22 cellular contexts compared by ENCODE assay signal in genomic region chr3:71265365-71265935, GRCh38.
DNase-seq lines count a peak whose midpoint lies in the region; ATAC-seq, FAIRE-seq and TF ChIP-seq lines count a peak whose summit lies in the region.
"Had no signal": no experiment of that assay in that cellular context is flagged by ENCODE, and none has a peak within 500 bp of the region (broad histone marks: within the 10 kb centered on the region; RNA-seq: fewer than 3 reads in every experiment).

No MANE protein-coding gene starts in this region.

- H3K9me3 Mint-ChIP-seq in CD4-positive, CD25-positive, alpha-beta regulatory T cell, result no peaks in the 10 kb centered on the region
- peaks cover 3% of the 10 kb centered on the region for H3K9me3 Mint-ChIP-seq in activated naive CD8-positive, alpha-beta T cell (ENCODE audit: low read depth)
- H3K9me3 Mint-ChIP-seq in naive thymus-derived CD4-positive, alpha-beta T cell, result peaks cover 0 to 2% (median 0%) of the 10 kb centered on the region in 11 donors
- no peaks in the 10 kb centered on the region for H3K9me3 Mint-ChIP-seq in GM23338
- H3K9me3 Mint-ChIP-seq: nephron had no signal

- WGBS in A549 (ENCODE audit: missing lambda C conversion rate), result 93% methylated on average over 9 of the region's 9 CpGs

- H3K4me3 Mint-ChIP-seq in CD4-positive, CD25-positive, alpha-beta regulatory T cell, result peak overlapping the region in 3 of 4 donors; percentile 7 to 64 (median 10)
- peak overlapping the region; percentile 52 for H3K4me3 Mint-ChIP-seq in activated naive CD8-positive, alpha-beta T cell
- peak overlapping the region in 8 of 10 donors; percentile 3 to 66 (median 53) for H3K4me3 Mint-ChIP-seq in naive thymus-derived CD4-positive, alpha-beta T cell
- H3K4me3 Mint-ChIP-seq in GM23338, result no peak overlapping the region
- H3K4me3 Mint-ChIP-seq: nephron had no signal

- H3K9me3 ChIP-seq in A549, result no peaks in the 10 kb centered on the region
- H3K9me3 ChIP-seq in CD4-positive, CD25-positive, alpha-beta regulatory T cell (ENCODE audit: control insufficient read depth in 2 of 2, low read length in 2 of 2), result no peaks in the 10 kb centered on the region
- no peaks in the 10 kb centered on the region for H3K9me3 ChIP-seq in naive thymus-derived CD4-positive, alpha-beta T cell (ENCODE audit: control insufficient read depth in 2 of 3, low read length in 3 of 3)
- no peaks in the 10 kb centered on the region for H3K9me3 ChIP-seq in uterus
- H3K9me3 ChIP-seq: breast epithelium, MG63, sigmoid colon, testis had no signal

- peak overlapping the region; percentile 16 to 65 (median 22) for H3K27ac Mint-ChIP-seq in CD4-positive, CD25-positive, alpha-beta regulatory T cell
- H3K27ac Mint-ChIP-seq in activated naive CD8-positive, alpha-beta T cell, result peak overlapping the region; percentile 90
- H3K27ac Mint-ChIP-seq in naive thymus-derived CD4-positive, alpha-beta T cell, result peak overlapping the region in 8 of 9 donors; percentile 69 to 84 (median 76)
- no peak overlapping the region for H3K27ac Mint-ChIP-seq in GM23338

- DNase-seq in A549 (ENCODE audit: low read depth in 1 of 2, low spot score in 1 of 2) (no peak), SIG-M5 (lab: John Stamatoyannopoulos, UW) (no peak), GM23338 (ENCODE audit: low spot score) (no peak), uterus (no peak)
- no peak for DNase-seq in CD4-positive, CD25-positive, alpha-beta regulatory T cell
- DNase-seq in naive thymus-derived CD4-positive, alpha-beta T cell, result no peak
- DNase-seq: activated CD8-positive, alpha-beta memory T cell treated with anti-CD3 and anti-CD28 coated beads for 24 hours; amniotic stem cell; COR-L47; cortex of kidney; DMS79 treated with DMSO at 0.1 percent for 48 hours; glutamatergic neuron; MG63; NCI-H1417 treated with DMSO at 0.1 percent for 48 hours; NCI-H524 treated with DMSO at 0.1 percent for 48 hours; sigmoid colon; testis had no signal

- peaks cover 54 to 77% (median 62%) of the 10 kb centered on the region in 4 donors for H3K4me1 Mint-ChIP-seq in CD4-positive, CD25-positive, alpha-beta regulatory T cell
- peaks cover 81% of the 10 kb centered on the region for H3K4me1 Mint-ChIP-seq in activated naive CD8-positive, alpha-beta T cell (ENCODE audit: low read depth)
- peaks cover 25 to 90% (median 81%) of the 10 kb centered on the region in 7 donors for H3K4me1 Mint-ChIP-seq in naive thymus-derived CD4-positive, alpha-beta T cell
- peaks cover 14% of the 10 kb centered on the region for H3K4me1 Mint-ChIP-seq in GM23338

- POLR2A ChIA-PET in A549 (lab: Yijun Ruan, JAX), result no interaction called here
- POLR2A ChIA-PET in naive thymus-derived CD4-positive, alpha-beta T cell (lab: Charles Lee), result interaction anchor here (0.6 to 1.4 kb wide), 3 partner anchors 11 to 242 kb away, joined by 3 to 5 read pairs (median 4); no protein-coding TSS in a partner anchor

- TF ChIP-seq CTCF in A549 (IDR thresholded peaks at IDR 0.05), result no peak
- no peak for TF ChIP-seq CTCF in GM23338 (conservative IDR thresholded peaks at IDR 0.05; ENCODE audit: low read depth in 2 of 2)
- no peak for TF ChIP-seq CTCF in uterus (IDR thresholded peaks at IDR 0.05)

- no peaks in the 10 kb centered on the region for H3K27me3 Mint-ChIP-seq in CD4-positive, CD25-positive, alpha-beta regulatory T cell
- no peaks in the 10 kb centered on the region for H3K27me3 Mint-ChIP-seq in activated naive CD8-positive, alpha-beta T cell
- no peaks in the 10 kb centered on the region for H3K27me3 Mint-ChIP-seq in naive thymus-derived CD4-positive, alpha-beta T cell
- H3K27me3 Mint-ChIP-seq in GM23338 (ENCODE audit: insufficient read depth, low read depth, poor library complexity), result peaks cover 3% of the 10 kb centered on the region

- no peak overlapping the region for H3K4me2 ChIP-seq in A549
- H3K4me2 ChIP-seq in GM23338, result no peak overlapping the region

- no peaks in the 10 kb centered on the region for H4K20me1 ChIP-seq in GM23338 (replicated peaks; ENCODE audit: insufficient read depth)

- H2AFZ ChIP-seq in GM23338, result no peak overlapping the region

- ATAC-seq in A549 (no peak; a peak in 1 of 6 replicates), GM23338 (no peak)
- no peak for ATAC-seq in CD4-positive, CD25-positive, alpha-beta regulatory T cell (ENCODE audit: low read depth in 2 of 2)
- no peak for ATAC-seq in naive thymus-derived CD4-positive, alpha-beta T cell
- ATAC-seq: HCT116 had no signal

- peaks cover 27% of the 10 kb centered on the region for H3K4me1 ChIP-seq in A549
- peaks cover 20% of the 10 kb centered on the region for H3K4me1 ChIP-seq in CD4-positive, CD25-positive, alpha-beta regulatory T cell (ENCODE audit: control insufficient read depth, insufficient read depth, low read length, poor library complexity, severe bottlenecking)
- peaks cover 0 to 39% of the 10 kb centered on the region in 2 donors for H3K4me1 ChIP-seq in naive thymus-derived CD4-positive, alpha-beta T cell (ENCODE audit: control insufficient read depth in 2 of 2, insufficient read depth in 2 of 2, low read length in 2 of 2)
- H3K4me1 ChIP-seq in GM23338 (ENCODE audit: insufficient read depth), result no peaks in the 10 kb centered on the region
- no peaks in the 10 kb centered on the region for H3K4me1 ChIP-seq in uterus
- H3K4me1 ChIP-seq: testis had no signal

- H3K27ac ChIP-seq in A549 (peak overlapping the region in 1 of 2 experiments; percentile 55; a peak in 2 of 6 replicates), GM23338 (ENCODE audit: low read depth) (no peak overlapping the region), uterus (no peak overlapping the region)
- no peak overlapping the region for H3K27ac ChIP-seq in CD4-positive, CD25-positive, alpha-beta regulatory T cell (ENCODE audit: insufficient read depth, low read length, poor library complexity, severe bottlenecking)
- peak overlapping the region; percentile 50 for H3K27ac ChIP-seq in naive thymus-derived CD4-positive, alpha-beta T cell (ENCODE audit: low read depth, low read length)
- H3K27ac ChIP-seq: breast epithelium, sigmoid colon, testis, VCaP had no signal

- peaks cover 45% of the 10 kb centered on the region for H3K36me3 Mint-ChIP-seq in CD4-positive, CD25-positive, alpha-beta regulatory T cell
- H3K36me3 Mint-ChIP-seq in activated naive CD8-positive, alpha-beta T cell, result peaks cover 24% of the 10 kb centered on the region
- peaks cover 0 to 48% (median 25%) of the 10 kb centered on the region in 5 donors for H3K36me3 Mint-ChIP-seq in naive thymus-derived CD4-positive, alpha-beta T cell
- H3K36me3 Mint-ChIP-seq in GM23338 (ENCODE audit: low read depth), result peaks cover 2% of the 10 kb centered on the region; the same call in 1 of the 3 replicates

- intact Hi-C loops in naive thymus-derived CD4-positive, alpha-beta T cell (cut with micrococcal nuclease), result loop anchor here in 1 of 2 donors (1.0 to 2.0 kb wide), 3 partner anchors 8 to 35 kb away; no protein-coding TSS in a partner anchor
- intact Hi-C loops in uterus (cut with DNase I; ENCODE audit: low total_unique reads), result no loop called here

- no peaks in the 10 kb centered on the region for H3F3A ChIP-seq in GM23338 (replicated peaks; ENCODE audit: low read depth)

- no peak for TF ChIP-seq EP300 in A549 (IDR thresholded peaks at IDR 0.05)

- no peaks in the 10 kb centered on the region for H3K9me2 ChIP-seq in GM23338 (ENCODE audit: insufficient read depth)

- no peak for TF ChIP-seq POLR2A in A549 (IDR thresholded peaks at IDR 0.05; ENCODE audit: low read length)
- no peak for TF ChIP-seq POLR2A in uterus (IDR thresholded peaks at IDR 0.05)

- no peak for TF ChIP-seq RAD21 in A549 (conservative IDR thresholded peaks at IDR 0.05 in 1 of 2, IDR thresholded peaks at IDR 0.05 in 1 of 2)

- no peak overlapping the region for H3K4me3 ChIP-seq in A549
- peak overlapping the region; percentile 4 for H3K4me3 ChIP-seq in CD4-positive, CD25-positive, alpha-beta regulatory T cell (ENCODE audit: low read depth, low read length)
- H3K4me3 ChIP-seq in naive thymus-derived CD4-positive, alpha-beta T cell (ENCODE audit: low read length), result no peak overlapping the region
- no peak overlapping the region for H3K4me3 ChIP-seq in GM23338
- H3K4me3 ChIP-seq in uterus, result no peak overlapping the region
- H3K4me3 ChIP-seq: breast epithelium, MG63, sigmoid colon, testis had no signal

- no peak for FAIRE-seq in A549 (lab: Jason Lieb, UNC)

- H3K79me2 ChIP-seq in GM23338 (replicated peaks; ENCODE audit: insufficient read depth), result peaks cover 27% of the 10 kb centered on the region

- CTCF ChIA-PET in A549 (lab: Yijun Ruan, JAX), result interaction anchor here (1.0 to 1.4 kb wide), 3 partner anchors 17 to 24 kb away, joined by 3 to 4 read pairs (median 3); no protein-coding TSS in a partner anchor
- CTCF ChIA-PET in naive thymus-derived CD4-positive, alpha-beta T cell (lab: Charles Lee), result no interaction called here

- H3K27me3 ChIP-seq in CD4-positive, CD25-positive, alpha-beta regulatory T cell (ENCODE audit: control insufficient read depth, insufficient read depth, low read length), result no peaks in the 10 kb centered on the region
- no peaks in the 10 kb centered on the region for H3K27me3 ChIP-seq in naive thymus-derived CD4-positive, alpha-beta T cell (ENCODE audit: control insufficient read depth in 2 of 2, insufficient read depth in 2 of 2, low read length in 2 of 2)
- H3K27me3 ChIP-seq in GM23338 (ENCODE audit: insufficient read depth) (no peaks in the 10 kb centered on the region), uterus (no peaks in the 10 kb centered on the region)
- H3K27me3 ChIP-seq: breast epithelium, MG63, sigmoid colon, testis had no signal

- peaks cover 30% of the 10 kb centered on the region for H3K36me3 ChIP-seq in CD4-positive, CD25-positive, alpha-beta regulatory T cell (ENCODE audit: control insufficient read depth, insufficient read depth, low read length)
- H3K36me3 ChIP-seq in naive thymus-derived CD4-positive, alpha-beta T cell (ENCODE audit: control insufficient read depth in 2 of 3, insufficient read depth in 3 of 3, low read length in 3 of 3), result peaks cover 0 to 19% (median 0%) of the 10 kb centered on the region in 3 experiments
- H3K36me3 ChIP-seq in GM23338 (ENCODE audit: insufficient read depth) (no peaks in the 10 kb centered on the region), uterus (no peaks in the 10 kb centered on the region)
- H3K36me3 ChIP-seq: breast epithelium, MG63, sigmoid colon had no signal

TF ChIP-seq in A549, 52 proteins besides CTCF, POLR2A, EP300 and RAD21:
- TF ChIP-seq ZSCAN20 (CRISPR knock-in tag; IDR thresholded peaks at IDR 0.05) (no peak), MAFK (IDR thresholded peaks at IDR 0.05; ENCODE audit: partially characterized antibody) (peak; percentile 30)
TF ChIP-seq in A549: peak in this region for 1.

TF ChIP-seq in GM23338, 12 proteins besides CTCF, POLR2A, EP300 and RAD21 (continues in another document):
- TF ChIP-seq EZH2 (IDR thresholded peaks at IDR 0.05; ENCODE audit: low read depth, unreplicated experiment), result no peak
- no peak for TF ChIP-seq JUNB (IDR thresholded peaks at IDR 0.05; ENCODE audit: unreplicated experiment)
- no peak for TF ChIP-seq POLR2AphosphoS5 (IDR thresholded peaks at IDR 0.05; ENCODE audit: low read depth)
- TF ChIP-seq NANOG (IDR thresholded peaks at IDR 0.05; ENCODE audit: borderline replicate concordance), result no peak
